ENCODE assay signal across 1 cellular context in the genomic region with DNA sequence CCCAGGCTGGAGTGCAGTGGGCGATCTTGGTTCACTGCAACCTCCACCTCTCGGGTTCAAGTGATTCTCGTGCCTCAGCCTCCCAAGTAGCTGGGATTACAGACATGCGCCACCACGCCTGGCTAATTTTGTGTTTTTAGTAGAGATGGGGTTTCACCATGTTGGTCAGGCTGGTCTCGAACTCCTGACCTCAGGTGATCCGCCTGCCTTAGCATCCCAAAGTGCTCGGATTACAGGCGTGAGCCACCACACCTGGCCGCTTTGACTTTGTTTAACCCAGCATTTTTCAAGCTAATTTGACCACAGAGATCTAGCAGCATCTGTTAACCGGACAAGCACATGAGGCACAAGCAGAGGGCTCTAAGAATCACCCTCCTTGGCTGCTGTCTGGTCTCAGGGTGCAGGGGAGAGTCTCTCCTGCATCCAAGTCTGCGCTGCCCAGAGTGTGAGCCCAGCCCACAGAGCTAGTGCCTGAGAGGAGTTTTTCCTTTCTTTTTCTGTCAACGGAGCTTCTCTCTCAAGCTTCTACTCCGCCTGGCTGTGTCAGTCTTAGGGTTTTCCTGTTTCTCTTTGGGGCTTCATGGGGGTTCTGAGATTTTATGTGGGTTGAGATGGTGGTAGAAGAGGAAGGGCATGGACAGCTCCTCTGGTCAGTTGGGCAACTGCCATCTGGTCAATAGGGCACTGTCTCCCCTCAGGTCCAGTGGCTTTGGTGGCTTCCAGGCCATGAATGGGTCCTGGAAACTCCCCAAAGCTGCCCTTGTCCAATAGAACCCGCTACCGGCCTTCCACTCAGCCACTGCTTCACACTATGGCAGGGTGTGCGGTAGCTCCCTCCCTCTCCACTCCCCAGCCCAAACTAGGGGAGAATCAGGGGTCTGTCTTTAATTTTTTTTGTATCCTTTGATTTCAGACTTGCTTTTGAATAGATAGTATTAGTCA.
TF ChIP-seq lines count a peak whose summit lies in the region.

No MANE protein-coding gene starts in this region.

TF ChIP-seq in WTC11, 78 proteins besides CTCF, POLR2A, EP300 and RAD21 (continued from another document):
- TF ChIP-seq, protein P1, sequence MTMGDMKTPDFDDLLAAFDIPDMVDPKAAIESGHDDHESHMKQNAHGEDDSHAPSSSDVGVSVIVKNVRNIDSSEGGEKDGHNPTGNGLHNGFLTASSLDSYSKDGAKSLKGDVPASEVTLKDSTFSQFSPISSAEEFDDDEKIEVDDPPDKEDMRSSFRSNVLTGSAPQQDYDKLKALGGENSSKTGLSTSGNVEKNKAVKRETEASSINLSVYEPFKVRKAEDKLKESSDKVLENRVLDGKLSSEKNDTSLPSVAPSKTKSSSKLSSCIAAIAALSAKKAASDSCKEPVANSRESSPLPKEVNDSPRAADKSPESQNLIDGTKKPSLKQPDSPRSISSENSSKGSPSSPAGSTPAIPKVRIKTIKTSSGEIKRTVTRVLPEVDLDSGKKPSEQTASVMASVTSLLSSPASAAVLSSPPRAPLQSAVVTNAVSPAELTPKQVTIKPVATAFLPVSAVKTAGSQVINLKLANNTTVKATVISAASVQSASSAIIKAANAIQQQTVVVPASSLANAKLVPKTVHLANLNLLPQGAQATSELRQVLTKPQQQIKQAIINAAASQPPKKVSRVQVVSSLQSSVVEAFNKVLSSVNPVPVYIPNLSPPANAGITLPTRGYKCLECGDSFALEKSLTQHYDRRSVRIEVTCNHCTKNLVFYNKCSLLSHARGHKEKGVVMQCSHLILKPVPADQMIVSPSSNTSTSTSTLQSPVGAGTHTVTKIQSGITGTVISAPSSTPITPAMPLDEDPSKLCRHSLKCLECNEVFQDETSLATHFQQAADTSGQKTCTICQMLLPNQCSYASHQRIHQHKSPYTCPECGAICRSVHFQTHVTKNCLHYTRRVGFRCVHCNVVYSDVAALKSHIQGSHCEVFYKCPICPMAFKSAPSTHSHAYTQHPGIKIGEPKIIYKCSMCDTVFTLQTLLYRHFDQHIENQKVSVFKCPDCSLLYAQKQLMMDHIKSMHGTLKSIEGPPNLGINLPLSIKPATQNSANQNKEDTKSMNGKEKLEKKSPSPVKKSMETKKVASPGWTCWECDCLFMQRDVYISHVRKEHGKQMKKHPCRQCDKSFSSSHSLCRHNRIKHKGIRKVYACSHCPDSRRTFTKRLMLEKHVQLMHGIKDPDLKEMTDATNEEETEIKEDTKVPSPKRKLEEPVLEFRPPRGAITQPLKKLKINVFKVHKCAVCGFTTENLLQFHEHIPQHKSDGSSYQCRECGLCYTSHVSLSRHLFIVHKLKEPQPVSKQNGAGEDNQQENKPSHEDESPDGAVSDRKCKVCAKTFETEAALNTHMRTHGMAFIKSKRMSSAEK (CRISPR knock-in tag; IDR thresholded peaks at IDR 0.05; ENCODE audit: borderline replicate concordance), result no peak
- TF ChIP-seq, protein P2, sequence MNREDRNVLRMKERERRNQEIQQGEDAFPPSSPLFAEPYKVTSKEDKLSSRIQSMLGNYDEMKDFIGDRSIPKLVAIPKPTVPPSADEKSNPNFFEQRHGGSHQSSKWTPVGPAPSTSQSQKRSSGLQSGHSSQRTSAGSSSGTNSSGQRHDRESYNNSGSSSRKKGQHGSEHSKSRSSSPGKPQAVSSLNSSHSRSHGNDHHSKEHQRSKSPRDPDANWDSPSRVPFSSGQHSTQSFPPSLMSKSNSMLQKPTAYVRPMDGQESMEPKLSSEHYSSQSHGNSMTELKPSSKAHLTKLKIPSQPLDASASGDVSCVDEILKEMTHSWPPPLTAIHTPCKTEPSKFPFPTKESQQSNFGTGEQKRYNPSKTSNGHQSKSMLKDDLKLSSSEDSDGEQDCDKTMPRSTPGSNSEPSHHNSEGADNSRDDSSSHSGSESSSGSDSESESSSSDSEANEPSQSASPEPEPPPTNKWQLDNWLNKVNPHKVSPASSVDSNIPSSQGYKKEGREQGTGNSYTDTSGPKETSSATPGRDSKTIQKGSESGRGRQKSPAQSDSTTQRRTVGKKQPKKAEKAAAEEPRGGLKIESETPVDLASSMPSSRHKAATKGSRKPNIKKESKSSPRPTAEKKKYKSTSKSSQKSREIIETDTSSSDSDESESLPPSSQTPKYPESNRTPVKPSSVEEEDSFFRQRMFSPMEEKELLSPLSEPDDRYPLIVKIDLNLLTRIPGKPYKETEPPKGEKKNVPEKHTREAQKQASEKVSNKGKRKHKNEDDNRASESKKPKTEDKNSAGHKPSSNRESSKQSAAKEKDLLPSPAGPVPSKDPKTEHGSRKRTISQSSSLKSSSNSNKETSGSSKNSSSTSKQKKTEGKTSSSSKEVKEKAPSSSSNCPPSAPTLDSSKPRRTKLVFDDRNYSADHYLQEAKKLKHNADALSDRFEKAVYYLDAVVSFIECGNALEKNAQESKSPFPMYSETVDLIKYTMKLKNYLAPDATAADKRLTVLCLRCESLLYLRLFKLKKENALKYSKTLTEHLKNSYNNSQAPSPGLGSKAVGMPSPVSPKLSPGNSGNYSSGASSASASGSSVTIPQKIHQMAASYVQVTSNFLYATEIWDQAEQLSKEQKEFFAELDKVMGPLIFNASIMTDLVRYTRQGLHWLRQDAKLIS (CRISPR knock-in tag; IDR thresholded peaks at IDR 0.05; ENCODE audit: borderline replicate concordance), result no peak
- TF ChIP-seq PRRX2 (CRISPR knock-in tag; IDR thresholded peaks at IDR 0.05) (no peak), HMGA2 (CRISPR knock-in tag; IDR thresholded peaks at IDR 0.05) (no peak), TEAD4 (CRISPR knock-in tag; IDR thresholded peaks at IDR 0.05) (no peak)
- TF ChIP-seq, protein P3, sequence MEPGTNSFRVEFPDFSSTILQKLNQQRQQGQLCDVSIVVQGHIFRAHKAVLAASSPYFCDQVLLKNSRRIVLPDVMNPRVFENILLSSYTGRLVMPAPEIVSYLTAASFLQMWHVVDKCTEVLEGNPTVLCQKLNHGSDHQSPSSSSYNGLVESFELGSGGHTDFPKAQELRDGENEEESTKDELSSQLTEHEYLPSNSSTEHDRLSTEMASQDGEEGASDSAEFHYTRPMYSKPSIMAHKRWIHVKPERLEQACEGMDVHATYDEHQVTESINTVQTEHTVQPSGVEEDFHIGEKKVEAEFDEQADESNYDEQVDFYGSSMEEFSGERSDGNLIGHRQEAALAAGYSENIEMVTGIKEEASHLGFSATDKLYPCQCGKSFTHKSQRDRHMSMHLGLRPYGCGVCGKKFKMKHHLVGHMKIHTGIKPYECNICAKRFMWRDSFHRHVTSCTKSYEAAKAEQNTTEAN (CRISPR knock-in tag; IDR thresholded peaks at IDR 0.05), result no peak
